ENCODE assay signal across 27 cellular contexts in the genomic region with DNA sequence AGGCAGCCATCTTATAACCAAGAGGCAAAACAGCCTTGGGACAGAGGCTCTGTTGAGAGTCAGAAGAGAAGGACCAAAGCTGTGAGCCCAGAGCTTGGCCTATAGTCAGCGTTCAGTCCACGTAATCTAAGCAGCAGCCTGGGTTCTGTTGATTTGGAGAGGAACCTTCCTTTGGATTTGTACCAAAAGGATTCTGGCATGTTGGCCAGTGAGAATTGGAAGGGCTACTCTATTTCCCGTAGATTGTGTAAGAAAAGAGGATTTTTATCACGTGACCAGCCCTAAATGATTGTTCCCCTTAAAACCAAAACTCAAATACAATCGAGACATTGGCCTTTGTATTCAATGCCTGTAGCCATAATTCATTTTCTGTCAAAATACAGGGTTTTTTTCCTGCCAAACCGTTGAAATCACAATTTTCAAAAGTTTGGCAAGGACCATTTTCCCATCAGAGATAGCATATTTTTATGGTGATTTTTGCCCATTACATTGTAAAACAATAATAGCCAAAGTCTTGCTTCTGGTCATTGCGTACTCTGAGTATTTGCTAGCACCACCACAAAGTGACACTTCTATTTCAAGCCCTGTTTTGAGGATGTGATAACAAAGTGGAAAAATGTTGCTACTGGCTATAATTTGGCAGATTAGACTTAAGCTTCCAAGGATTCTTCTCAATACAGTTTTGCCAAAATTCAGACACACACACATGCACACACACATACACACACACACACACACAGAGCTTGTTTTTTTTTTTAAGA. TPM values are rescaled to one million over a fixed set of nuclear protein-coding genes. Genes with fewer than 3 reads are reported as not detected.
DNase-seq lines count a peak whose midpoint lies in the region; ATAC-seq, FAIRE-seq and TF ChIP-seq lines count a peak whose summit lies in the region.
"Had no signal": no experiment of that assay in that cellular context is flagged by ENCODE, and none has a peak within 500 bp of the region (broad histone marks: within the 10 kb centered on the region; RNA-seq: fewer than 3 reads in every experiment).

No MANE protein-coding gene starts in this region.

- H3K9me1 ChIP-seq in K562 (ENCODE audit: control insufficient read depth, insufficient read depth, low read length), result no peaks in the 10 kb centered on the region

- H3K9me3 ChIP-seq in K562 (replicated peaks; ENCODE audit: control insufficient read depth, insufficient read depth, low read depth, low read length) (no peaks in the 10 kb centered on the region), liver (ENCODE audit: control insufficient read depth in 4 of 4, low read length in 3 of 4) (no peaks in the 10 kb centered on the region), tibial artery (no peaks in the 10 kb centered on the region)

- TF ChIP-seq RAD21 in K562 (CRISPR knock-in tag; conservative IDR thresholded peaks at IDR 0.05 in 1 of 2, IDR thresholded peaks at IDR 0.05 in 1 of 2), result no peak
- no peak for TF ChIP-seq RAD21 in liver (IDR thresholded peaks at IDR 0.05)

- BruUV-seq in K562 (replicated peaks; lab: Mats Ljungman, UMichigan), result no TSS peak

- H3K4me3 ChIP-seq in K562 (no peak overlapping the region), fibroblast of pulmonary artery (replicated peaks; ENCODE audit: low read depth, low read length) (no peak overlapping the region), liver (ENCODE audit: low read depth in 1 of 3, low read length in 3 of 3) (no peak overlapping the region), tibial artery (no peak overlapping the region)
- H3K4me3 ChIP-seq: skin epidermis had no signal

- no peak overlapping the region for H3K9ac ChIP-seq in K562 (ENCODE audit: insufficient read depth in 1 of 2, low read depth in 2 of 2, low read length in 2 of 2)
- no peak overlapping the region for H3K9ac ChIP-seq in liver (ENCODE audit: low read depth in 1 of 2, low read length in 2 of 2)

- no peaks in the 10 kb centered on the region for H3K79me2 ChIP-seq in K562 (ENCODE audit: control insufficient read depth, insufficient read depth, low read length)

- CTCF ChIA-PET in K562 (lab: Yijun Ruan, JAX; ENCODE audit: low intra/inter-chr PET ratio), result no interaction called here

- no peaks in the 10 kb centered on the region; the same call in 1 of the 2 replicates for H4K20me1 ChIP-seq in K562 (replicated peaks; ENCODE audit: control insufficient read depth, insufficient read depth, low read length)

- POLR2A ChIA-PET in K562 (lab: Yijun Ruan, JAX), result no interaction called here

- WGBS in K562 (ENCODE audit: insufficient coverage, low coverage, missing lambda C conversion rate), result 0% methylated on average over 7 of the region's 7 CpGs
- 77% methylated on average over 7 of the region's 7 CpGs for WGBS in liver

- DNase-seq in K562 (ENCODE audit: extremely low read depth in 1 of 4, low spot score in 3 of 4), result no peak
- DNase-seq in fibroblast of pulmonary artery (ENCODE audit: low read depth), result peak; percentile 84
- peak; percentile 74 to 77 for DNase-seq in tibial artery
- DNase-seq in KBM-7, result no peak
- DNase-seq in GM12891 (ENCODE audit: insufficient read length, low spot score), result no peak
- DNase-seq in stimulated activated CD4-positive, alpha-beta T cell treated with anti-CD3 and anti-CD28 coated beads, Interleukin-1b, Interleukin-23, amount 100 ng/mL, for 48 hours, result no peak
- DNase-seq: activated CD4-positive, alpha-beta memory T cell treated with anti-CD3 and anti-CD28 coated beads for 36 hours; activated gamma-delta T cell treated with Interleukin-2 at 50 U/mL for 16 hours; CD4-positive, alpha-beta memory T cell; DMS153; effector memory CD8-positive, alpha-beta T cell; GF-D8; hypothalamus; mesendoderm; NCI-H1417; NCI-H2107; NCI-H524 treated with DMSO at 0.1 percent for 48 hours; posterior cingulate gyrus; stimulated activated naive CD4-positive, alpha-beta T cell; trophoblast cell had no signal

- ATAC-seq in K562 (no peak), HG03097 (IDR thresholded peaks at IDR 0.05; ENCODE audit: low FRiP score, unreplicated experiment) (no peak)
- ATAC-seq: effector memory CD8-positive, alpha-beta T cell; HCT116; natural killer cell treated with Interleukin-12 subunit alpha and Interleukin-12 subunit beta and Interleukin-15 and Interleukin-18, amount 100 ng/mL, for 72 hours; SK-N-SH treated with all-trans-retinoic acid at 6 μM for 48 hours had no signal

- no peaks in the 10 kb centered on the region for H3K4me1 ChIP-seq in K562 (replicated peaks in 1 of 2; ENCODE audit: control insufficient read depth in 2 of 2, insufficient read depth in 2 of 2, low read length in 2 of 2)
- no peaks in the 10 kb centered on the region for H3K4me1 ChIP-seq in liver (ENCODE audit: control insufficient read depth in 4 of 4, insufficient read depth in 4 of 4, low read length in 3 of 4)
- peaks cover 0 to 30% (median 9%) of the 10 kb centered on the region in 4 donors for H3K4me1 ChIP-seq in tibial artery

- intact Hi-C loops in K562 (cut with micrococcal nuclease) (no loop called here), tibial artery (cut with DNase I; ENCODE audit: low total_unique reads) (no loop called here)

- H3K4me2 ChIP-seq in K562 (ENCODE audit: insufficient read depth, low read length), result no peak overlapping the region

- FAIRE-seq in K562 (lab: Jason Lieb, UNC) (no peak), GM12891 (lab: Jason Lieb, UNC) (no peak)
- FAIRE-seq: islet of Langerhans had no signal

- H3K36me3 ChIP-seq in K562 (ENCODE audit: control insufficient read depth, insufficient read depth, low read length) (no peaks in the 10 kb centered on the region), liver (ENCODE audit: control insufficient read depth in 4 of 4, insufficient read depth in 3 of 4, low read depth in 1 of 4, low read length in 3 of 4) (peaks cover 0 to 1% (median 0%) of the 10 kb centered on the region in 4 donors), tibial artery (no peaks in the 10 kb centered on the region)

- TF ChIP-seq EP300 in K562 (IDR thresholded peaks at IDR 0.05; ENCODE audit: low read length), result no peak

- H2AFZ ChIP-seq in K562 (ENCODE audit: low read depth, low read length), result no peak overlapping the region

- TF ChIP-seq CTCF in K562 (IDR thresholded peaks at IDR 0.05 in 2 of 3, conservative IDR thresholded peaks at IDR 0.05 in 1 of 3; ENCODE audit: insufficient read depth in 2 of 3, low read depth in 1 of 3, low read length in 3 of 3), result no peak
- TF ChIP-seq CTCF in fibroblast of pulmonary artery (IDR thresholded peaks at IDR 0.05; ENCODE audit: low read length, missing control alignments), result no peak
- no peak for TF ChIP-seq CTCF in liver (IDR thresholded peaks at IDR 0.05; ENCODE audit: low read depth, low read length, missing input control)
- TF ChIP-seq CTCF in tibial artery (IDR thresholded peaks at IDR 0.05), result no peak

- H3K27ac ChIP-seq in K562 (ENCODE audit: extremely low read depth, low read depth, low read length) (no peak overlapping the region), liver (ENCODE audit: low read depth in 1 of 2, low read length in 2 of 2) (no peak overlapping the region), tibial artery (peak overlapping the region; percentile 35 to 63)
- H3K27ac ChIP-seq: skin epidermis had no signal

- TF ChIP-seq POLR2A in K562 (conservative IDR thresholded peaks at IDR 0.05) (no peak), GM12891 (IDR thresholded peaks at IDR 0.05; ENCODE audit: low read depth, low read length) (no peak)

- H3K27me3 ChIP-seq in K562 (ENCODE audit: control insufficient read depth in 2 of 2, insufficient read depth in 2 of 2, low read length in 2 of 2), result no peaks in the 10 kb centered on the region
- peaks cover 0 to 8% (median 0%) of the 10 kb centered on the region in 4 donors for H3K27me3 ChIP-seq in liver (ENCODE audit: control insufficient read depth in 4 of 4, insufficient read depth in 4 of 4, low read length in 3 of 4)
- no peaks in the 10 kb centered on the region for H3K27me3 ChIP-seq in tibial artery

- in situ Hi-C loops in K562 (cut with MboI) (no loop called here), KBM-7 (cut with MboI; ENCODE audit: low pct_unique_long_range_greater_than_20kb, low sequenced_read_pairs) (no loop called here)

TF ChIP-seq in K562, 482 proteins besides CTCF, POLR2A, EP300 and RAD21 (continues in another document):
- TF ChIP-seq RAD51 (IDR thresholded peaks at IDR 0.05; ENCODE audit: borderline replicate concordance, low read depth), result peak; percentile 31; the same call in 1 of the 2 replicates
- TF ChIP-seq DPF2 (IDR thresholded peaks at IDR 0.05), result no peak
- TF ChIP-seq ZNF766 (CRISPR knock-in tag; conservative IDR thresholded peaks at IDR 0.05), result no peak

TF ChIP-seq in liver, 16 proteins besides CTCF, POLR2A, EP300 and RAD21:
- TF ChIP-seq FOXA2 (IDR thresholded peaks at IDR 0.05) (no peak), NR2F2 (IDR thresholded peaks at IDR 0.05) (peak; percentile 30)

TF ChIP-seq in GM12891, 5 proteins besides CTCF, POLR2A, EP300 and RAD21:
- no peak for TF ChIP-seq POU2F2 (IDR thresholded peaks at IDR 0.05; ENCODE audit: low read depth, low read length)
- no peak for TF ChIP-seq PAX5 (IDR thresholded peaks at IDR 0.05; ENCODE audit: insufficient read depth, low read length, severe bottlenecking)
- no peak for TF ChIP-seq SPI1 (IDR thresholded peaks at IDR 0.05; ENCODE audit: low read depth, low read length)
- TF ChIP-seq POLR2AphosphoS5 (IDR thresholded peaks at IDR 0.05; ENCODE audit: low read depth, low read length), result no peak
- TF ChIP-seq TAF1 (IDR thresholded peaks at IDR 0.05; ENCODE audit: low read depth, low read length), result no peak

RNA-seq across cellular contexts. Expression of a gene that starts 23.1 kb away (rescaled TPM):
- total RNA-seq in K562 (2011; cell fraction: chromatin; rRNA removed; ENCODE audit: low replicate concordance), result not detected in 2 replicates
- total RNA-seq in K562 (2011; cell fraction: nucleolus; rRNA removed), result not detected in 2 replicates
- total RNA-seq in K562 (2011; cell fraction: nucleoplasm; rRNA removed), result not detected in 2 replicates
- total RNA-seq in K562 (2014; rRNA removed), result not detected in 2 replicates
- total RNA-seq in K562 (2014; rRNA removed; fragmentation: Illumina TruSeq; extraction: Trizol), result not detected in 2 replicates
- total RNA-seq in K562 (2015; rRNA removed; fragmentation: Illumina TruSeq; extraction: Trizol), result not detected in 2 replicates
- total RNA-seq in K562 (2021), result not detected in 2 replicates
- polyA plus RNA-seq in K562 (2011; rRNA removed), result not detected in 2 replicates
- not detected in 2 replicates for polyA plus RNA-seq in K562 (2011; cell fraction: cytosol; rRNA removed)
- polyA plus RNA-seq in K562 (2011; cell fraction: nucleus; rRNA removed), result not detected in 2 replicates
- polyA plus RNA-seq in K562 (2012), result not detected in 2 replicates
- polyA plus RNA-seq in K562 (2014; fragmentation: Illumina TruSeq; extraction: Trizol), result not detected in 2 replicates
- not detected for polyA plus RNA-seq in K562 (2014; fragmentation: Nextera tagmentation; extraction: Ambion mirVana)
- not detected in 2 replicates for polyA plus RNA-seq in K562 (2014; rRNA removed)
- not detected in 2 replicates for polyA minus RNA-seq in K562 (2011; rRNA and poly(A)+ RNA removed)
- not detected in 2 replicates for polyA minus RNA-seq in K562 (2011; cell fraction: cytosol; rRNA and poly(A)+ RNA removed)
- not detected in 2 replicates for polyA minus RNA-seq in K562 (2011; cell fraction: nucleus; rRNA and poly(A)+ RNA removed)
- 1 to 10 TPM; 6.2 to 8.5 TPM for total RNA-seq in liver
- polyA plus RNA-seq in liver, result 1 to 10 TPM; 4.0 to 6.3 TPM
- polyA plus RNA-seq in GM12891 (2012; ENCODE audit: low read depth, missing spikeins), result not detected
- total RNA-seq: activated CD4-positive, alpha-beta memory T cell treated with anti-CD3 and anti-CD28 coated beads for 36 hours had no signal

Comparison
In these comparisons a context has a peak if more than half of its experiments do, and no peak if none do; other contexts are left out.
1. DNase-seq: peak in fibroblast of pulmonary artery (single experiment) and tibial artery (2 of 2); none in K562 (0 of 4), KBM-7 (single experiment), GM12891 (single experiment) and stimulated activated CD4-positive, alpha-beta T cell treated with anti-CD3 and anti-CD28 coated beads, Interleukin-1b, Interleukin-23, amount 100 ng/mL, for 48 hours (single experiment).
2. H3K27ac ChIP-seq: peak in tibial artery (2 of 2); none in K562 (single experiment) and liver (0 of 2).
3. RNA of a gene that starts 23.1 kb away (total RNA-seq): 6.2 to 8.5 TPM in liver; not detected in K562; every median in the first group is over 4 times any median in the second.